22 cellular contexts compared by ENCODE assay signal in the genomic region with DNA sequence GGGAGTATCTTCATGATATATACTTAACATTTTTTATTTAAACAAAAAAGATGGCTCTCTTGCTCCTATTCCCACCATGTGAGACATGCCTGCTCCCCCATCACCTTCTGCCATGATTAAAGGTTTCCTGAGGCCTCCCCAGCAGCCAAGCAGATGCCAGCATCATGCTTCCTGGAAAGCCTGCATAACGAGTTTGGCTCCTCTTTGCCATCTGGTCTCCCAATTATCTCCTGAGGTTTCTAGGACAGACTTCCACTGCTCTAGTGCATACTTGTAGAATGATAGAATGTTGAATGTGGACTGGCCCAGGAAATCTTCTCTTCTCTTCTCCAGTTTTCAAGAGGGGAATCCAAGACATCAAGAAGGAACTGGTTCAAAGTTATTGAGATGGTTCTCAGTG. TPM values are rescaled to one million over a fixed set of nuclear protein-coding genes. Genes with fewer than 3 reads are reported as not detected.
DNase-seq lines count a peak whose midpoint lies in the region; ATAC-seq, FAIRE-seq and TF ChIP-seq lines count a peak whose summit lies in the region.
"Had no signal": no experiment of that assay in that cellular context is flagged by ENCODE, and none has a peak within 500 bp of the region (broad histone marks: within the 10 kb centered on the region; RNA-seq: fewer than 3 reads in every experiment).

No MANE protein-coding gene starts in this region.

- BruUV-seq in K562 (replicated peaks; lab: Mats Ljungman, UMichigan), result no TSS peak

- no peaks in the 10 kb centered on the region for H3K9me1 ChIP-seq in K562 (ENCODE audit: control insufficient read depth, insufficient read depth, low read length)

- CTCF ChIA-PET in K562 (lab: Yijun Ruan, JAX; ENCODE audit: low intra/inter-chr PET ratio), result interaction anchor here (0.6 kb wide), 1 partner anchor 28 kb away, joined by 3 read pairs; no protein-coding TSS in a partner anchor
- CTCF ChIA-PET in WTC11 (lab: Charles Lee), result no interaction called here

- H3K4me1 Mint-ChIP-seq in neural crest cell (no peaks in the 10 kb centered on the region), WTC11 (no peaks in the 10 kb centered on the region)
- H3K4me1 Mint-ChIP-seq: B cell; CD4-positive, CD25-positive, alpha-beta regulatory T cell; GM23338; H9 had no signal

- ATAC-seq in K562 (no peak), WTC11 (no peak)
- ATAC-seq: CD8-positive, alpha-beta T cell; GM23338; HCT116 had no signal

- H3K4me1 ChIP-seq in K562 (replicated peaks in 1 of 2; ENCODE audit: control insufficient read depth in 2 of 2, insufficient read depth in 2 of 2, low read length in 2 of 2), result peaks cover 19 to 30% of the 10 kb centered on the region in 2 experiments

- H3K9me3 ChIP-seq in K562 (replicated peaks; ENCODE audit: control insufficient read depth, insufficient read depth, low read depth, low read length), result no peaks in the 10 kb centered on the region; the same call in none of the 2 replicates

- H3K79me2 ChIP-seq in K562 (ENCODE audit: control insufficient read depth, insufficient read depth, low read length), result no peaks in the 10 kb centered on the region

- H3K36me3 ChIP-seq in K562 (ENCODE audit: control insufficient read depth, insufficient read depth, low read length), result 0 out of 3 replicates have a peak, but pooled peaks cover 4% of the 10 kb centered on the region
- H3K36me3 ChIP-seq: BLaER1 had no signal

- in situ Hi-C loops in K562 (cut with MboI), result no loop called here

- H3K36me3 Mint-ChIP-seq in neural crest cell (ENCODE audit: low read depth), result no peaks in the 10 kb centered on the region
- H3K36me3 Mint-ChIP-seq in WTC11, result peaks cover 4% of the 10 kb centered on the region
- H3K36me3 Mint-ChIP-seq: CD4-positive, CD25-positive, alpha-beta regulatory T cell; CD8-positive, alpha-beta T cell had no signal

- H3K27me3 ChIP-seq in K562 (ENCODE audit: control insufficient read depth in 2 of 2, insufficient read depth in 2 of 2, low read length in 2 of 2), result no peaks in the 10 kb centered on the region
- H3K27me3 ChIP-seq: BLaER1 had no signal

- no peak overlapping the region for H3K4me3 ChIP-seq in K562
- H3K4me3 ChIP-seq: BLaER1, GM23338 had no signal

- DNase-seq in DMS53 (lab: John Stamatoyannopoulos, UW), result peak; percentile 32
- DNase-seq in DMS53 treated with DMSO at 0.1 percent for 48 hours (lab: John Stamatoyannopoulos, UW; ENCODE audit: unreplicated experiment), result no peak
- DNase-seq in K562 (ENCODE audit: extremely low read depth in 1 of 4, low spot score in 3 of 4), result no peak
- no peak for DNase-seq in neural crest cell (ENCODE audit: low read depth, low spot score)
- DNase-seq in germinal center (ENCODE audit: low spot score), result no peak
- no peak for DNase-seq in WTC11 (ENCODE audit: low spot score)
- DNase-seq: CD4-positive, CD25-positive, alpha-beta regulatory T cell; CD8-positive, alpha-beta T cell; DMS153; DMS79 treated with DMSO at 0.1 percent for 48 hours; GF-D8; H9 had no signal

- no peak overlapping the region for H3K4me2 ChIP-seq in K562 (ENCODE audit: insufficient read depth, low read length)
- H3K4me2 ChIP-seq: BLaER1, GM23338 had no signal

- H3K27me3 Mint-ChIP-seq in neural crest cell (ENCODE audit: low read depth), result no peaks in the 10 kb centered on the region
- H3K27me3 Mint-ChIP-seq in WTC11 (ENCODE audit: low read depth), result no peaks in the 10 kb centered on the region

- H3K9ac ChIP-seq in K562 (ENCODE audit: insufficient read depth in 1 of 2, low read depth in 2 of 2, low read length in 2 of 2), result no peak overlapping the region
- H3K9ac ChIP-seq: BLaER1 had no signal

- no peak overlapping the region; the same call in 1 of the 2 replicates for H2AFZ ChIP-seq in K562 (ENCODE audit: low read depth, low read length)
- H2AFZ ChIP-seq: GM23338 had no signal

- H4K20me1 ChIP-seq in K562 (replicated peaks; ENCODE audit: control insufficient read depth, insufficient read depth, low read length), result no peaks in the 10 kb centered on the region
- H4K20me1 ChIP-seq: BLaER1 had no signal

- no peak for TF ChIP-seq CTCF in K562 (IDR thresholded peaks at IDR 0.05 in 2 of 3, conservative IDR thresholded peaks at IDR 0.05 in 1 of 3; ENCODE audit: insufficient read depth in 2 of 3, low read depth in 1 of 3, low read length in 3 of 3)
- no peak for TF ChIP-seq CTCF in neural crest cell (conservative IDR thresholded peaks at IDR 0.05)
- no peak for TF ChIP-seq CTCF in WTC11 (IDR thresholded peaks at IDR 0.05)

- WGBS in K562 (ENCODE audit: insufficient coverage, low coverage, missing lambda C conversion rate), result 75% methylated on average over 1 of the region's 1 CpG

- H3K27ac ChIP-seq in K562 (ENCODE audit: extremely low read depth, low read depth, low read length), result no peak overlapping the region
- H3K27ac ChIP-seq: 22Rv1, BLaER1, C4-2B had no signal

- POLR2A ChIA-PET in K562 (lab: Yijun Ruan, JAX), result no interaction called here
- POLR2A ChIA-PET in WTC11 (lab: Charles Lee), result no interaction called here

- H3K27ac Mint-ChIP-seq in neural crest cell (ENCODE audit: unreplicated experiment) (peak overlapping the region; percentile 62), WTC11 (no peak overlapping the region)
- H3K27ac Mint-ChIP-seq: B cell; CD4-positive, CD25-positive, alpha-beta regulatory T cell; CD8-positive, alpha-beta T cell; GM23338; H9 had no signal

- H3K4me3 Mint-ChIP-seq in neural crest cell, result no peak overlapping the region
- no peak overlapping the region for H3K4me3 Mint-ChIP-seq in WTC11
- H3K4me3 Mint-ChIP-seq: B cell; CD4-positive, CD25-positive, alpha-beta regulatory T cell; CD8-positive, alpha-beta T cell; GM23338; H9 had no signal

- no peak for FAIRE-seq in K562 (lab: Jason Lieb, UNC)
- FAIRE-seq: A204.1, D721Med, GM12891, GM18507 had no signal

- TF ChIP-seq RAD21 in K562 (CRISPR knock-in tag; conservative IDR thresholded peaks at IDR 0.05 in 1 of 2, IDR thresholded peaks at IDR 0.05 in 1 of 2), result no peak

- intact Hi-C loops in K562 (cut with micrococcal nuclease), result no loop called here

- no peak for TF ChIP-seq POLR2A in K562 (conservative IDR thresholded peaks at IDR 0.05)

- H3K9me3 Mint-ChIP-seq in neural crest cell, result peaks cover 4% of the 10 kb centered on the region
- H3K9me3 Mint-ChIP-seq in WTC11, result peaks cover 13% of the 10 kb centered on the region
- H3K9me3 Mint-ChIP-seq: CD8-positive, alpha-beta T cell; H9 had no signal

- no peak for TF ChIP-seq EP300 in K562 (IDR thresholded peaks at IDR 0.05; ENCODE audit: low read length)

TF ChIP-seq in K562, 482 proteins besides CTCF, POLR2A, EP300 and RAD21 (continues in another document):
- TF ChIP-seq ZNF507 (tag; conservative IDR thresholded peaks at IDR 0.05), result no peak
- no peak for TF ChIP-seq THRAP3 (IDR thresholded peaks at IDR 0.05; ENCODE audit: borderline replicate concordance)

TF ChIP-seq in WTC11, 78 proteins besides CTCF, POLR2A, EP300 and RAD21 (continues in another document):
- no peak for TF ChIP-seq CREB1 (CRISPR knock-in tag; IDR thresholded peaks at IDR 0.05)

RNA-seq across cellular contexts. Expression of gene ELAPOR2, which starts 45.9 kb away (rescaled TPM):
- total RNA-seq in K562 (2011; cell fraction: chromatin; rRNA removed; ENCODE audit: low replicate concordance), result 92.6 and 147 TPM in 2 replicates
- total RNA-seq in K562 (2011; cell fraction: nucleolus; rRNA removed), result 32.9 and 51.5 TPM in 2 replicates
- total RNA-seq in K562 (2011; cell fraction: nucleoplasm; rRNA removed), result 68.5 and 83.6 TPM in 2 replicates
- total RNA-seq in K562 (2014; rRNA removed), result 23.4 and 24.7 TPM in 2 replicates
- total RNA-seq in K562 (2014; rRNA removed; fragmentation: Illumina TruSeq; extraction: Trizol), result 39.5 and 45.0 TPM in 2 replicates
- 39.3 and 42.9 TPM in 2 replicates for total RNA-seq in K562 (2015; rRNA removed; fragmentation: Illumina TruSeq; extraction: Trizol)
- 35.0 and 36.3 TPM in 2 replicates for total RNA-seq in K562 (2021)
- 35.4 and 72.0 TPM in 2 replicates for polyA plus RNA-seq in K562 (2011; rRNA removed)
- polyA plus RNA-seq in K562 (2011; cell fraction: cytosol; rRNA removed), result 15.4 and 19.1 TPM in 2 replicates
- polyA plus RNA-seq in K562 (2011; cell fraction: nucleus; rRNA removed), result 71.8 and 83.4 TPM in 2 replicates
- 43.5 and 62.0 TPM in 2 replicates for polyA plus RNA-seq in K562 (2012)
- polyA plus RNA-seq in K562 (2014; fragmentation: Illumina TruSeq; extraction: Trizol), result 32.7 and 33.3 TPM in 2 replicates
- 10 to 100 TPM in 1 of 2 experiments, 1 to 10 TPM in 1; 9.2 to 17.3 TPM for polyA plus RNA-seq in K562 (2014; fragmentation: Nextera tagmentation; extraction: Ambion mirVana)
- 25.8 and 37.6 TPM in 2 replicates for polyA plus RNA-seq in K562 (2014; rRNA removed)
- polyA minus RNA-seq in K562 (2011; rRNA and poly(A)+ RNA removed), result 98.4 and 156 TPM in 2 replicates
- polyA minus RNA-seq in K562 (2011; cell fraction: cytosol; rRNA and poly(A)+ RNA removed), result 16.2 and 36.8 TPM in 2 replicates
- 70.4 and 105 TPM in 2 replicates for polyA minus RNA-seq in K562 (2011; cell fraction: nucleus; rRNA and poly(A)+ RNA removed)
- total RNA-seq in neural crest cell, result 42.2 and 44.4 TPM in 2 replicates
- total RNA-seq in WTC11 (2021), result 38.7 to 42.7 TPM (median 41.6 TPM) in 3 replicates

RNA-seq across cellular contexts. Expression of gene DMTF1, which starts 46.9 kb away (rescaled TPM):
- total RNA-seq in K562 (2011; cell fraction: chromatin; rRNA removed; ENCODE audit: low replicate concordance), result 246 and 960 TPM in 2 replicates
- 112 and 178 TPM in 2 replicates for total RNA-seq in K562 (2011; cell fraction: nucleolus; rRNA removed)
- total RNA-seq in K562 (2011; cell fraction: nucleoplasm; rRNA removed), result 283 and 397 TPM in 2 replicates
- total RNA-seq in K562 (2014; rRNA removed) (56.4 and 56.7 TPM in 2 replicates), K562 (2014; rRNA removed; fragmentation: Illumina TruSeq; extraction: Trizol) (89.4 and 95.7 TPM in 2 replicates), K562 (2015; rRNA removed; fragmentation: Illumina TruSeq; extraction: Trizol) (72.5 and 90.5 TPM in 2 replicates), K562 (2021) (62.5 and 64.3 TPM in 2 replicates), neural crest cell (113 and 117 TPM in 2 replicates), WTC11 (2021) (79.3 to 87.9 TPM (median 86.8 TPM) in 3 replicates)
- polyA plus RNA-seq in K562 (2011; rRNA removed) (205 and 208 TPM in 2 replicates), K562 (2014; fragmentation: Illumina TruSeq; extraction: Trizol) (92.7 and 98.5 TPM in 2 replicates), K562 (2014; fragmentation: Nextera tagmentation; extraction: Ambion mirVana) (10 to 100 TPM; 25.7 to 52.4 TPM), K562 (2014; rRNA removed) (71.4 and 74.7 TPM in 2 replicates)
- 52.2 and 63.2 TPM in 2 replicates for polyA plus RNA-seq in K562 (2011; cell fraction: cytosol; rRNA removed)
- 617 and 696 TPM in 2 replicates for polyA plus RNA-seq in K562 (2011; cell fraction: nucleus; rRNA removed)
- polyA plus RNA-seq in K562 (2012), result 45.0 and 77.9 TPM in 2 replicates
- 313 and 334 TPM in 2 replicates for polyA minus RNA-seq in K562 (2011; rRNA and poly(A)+ RNA removed)
- 36.5 and 39.3 TPM in 2 replicates for polyA minus RNA-seq in K562 (2011; cell fraction: cytosol; rRNA and poly(A)+ RNA removed)
- polyA minus RNA-seq in K562 (2011; cell fraction: nucleus; rRNA and poly(A)+ RNA removed), result 358 and 510 TPM in 2 replicates
